1 cellular context compared by ENCODE assay signal in the genomic region with DNA sequence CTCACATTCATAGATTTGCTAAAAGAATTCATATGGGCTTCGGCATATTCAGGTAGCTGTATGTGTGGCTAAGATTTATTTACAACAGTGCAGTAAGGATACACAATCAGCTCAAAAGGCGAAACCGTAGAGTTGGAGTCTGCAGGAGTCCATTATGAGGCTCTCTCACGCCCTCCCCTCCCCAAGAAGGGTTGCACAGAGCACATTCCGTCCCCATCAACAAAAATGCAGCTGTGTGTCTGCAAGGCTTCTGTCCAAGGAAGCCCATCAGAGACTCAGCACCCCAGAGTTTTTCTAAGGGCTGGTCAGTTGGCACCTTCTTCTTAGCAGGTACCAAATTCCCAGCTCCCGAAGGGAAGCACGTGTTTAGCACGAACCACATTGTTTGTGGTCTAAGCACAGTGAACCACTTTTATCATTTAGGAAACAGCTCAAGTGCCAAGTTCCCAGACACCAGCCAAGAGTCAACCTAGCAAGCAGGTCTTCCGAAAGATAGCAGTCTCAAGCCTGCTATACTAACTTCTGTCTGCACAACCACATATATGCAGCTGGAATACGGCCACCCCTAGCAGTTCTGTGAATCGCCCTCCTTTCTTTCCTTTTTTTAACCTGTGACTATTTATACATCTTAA.
TF ChIP-seq lines count a peak whose summit lies in the region.

No MANE protein-coding gene starts in this region.

TF ChIP-seq in WTC11, 78 proteins besides CTCF, POLR2A, EP300 and RAD21 (continued from another document):
- TF ChIP-seq, protein P1, sequence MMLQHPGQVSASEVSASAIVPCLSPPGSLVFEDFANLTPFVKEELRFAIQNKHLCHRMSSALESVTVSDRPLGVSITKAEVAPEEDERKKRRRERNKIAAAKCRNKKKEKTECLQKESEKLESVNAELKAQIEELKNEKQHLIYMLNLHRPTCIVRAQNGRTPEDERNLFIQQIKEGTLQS (CRISPR knock-in tag; conservative IDR thresholded peaks at IDR 0.05): no peak
- no peak for TF ChIP-seq CDX4 (CRISPR knock-in tag; IDR thresholded peaks at IDR 0.05; ENCODE audit: borderline replicate concordance)
